In the genomic region with DNA sequence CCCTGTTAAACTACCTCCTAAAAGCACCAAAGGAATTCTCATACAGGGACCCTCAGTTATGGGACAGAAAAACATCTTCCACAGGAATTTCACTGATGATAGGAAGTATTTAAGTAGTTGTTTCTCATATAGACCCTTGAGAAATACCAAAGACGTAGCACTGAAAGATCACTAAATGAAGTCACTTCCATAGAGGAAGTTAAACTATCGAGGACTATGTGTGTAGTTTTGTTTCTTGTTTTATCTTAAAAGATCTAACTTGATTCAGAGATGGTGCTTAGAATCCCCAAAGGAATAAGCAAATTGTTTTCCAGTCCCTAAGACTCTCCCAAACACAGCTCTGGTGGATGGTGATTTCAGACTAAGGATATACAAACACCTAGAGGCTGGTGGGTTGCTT, we compare ENCODE assay signal across 11 cellular contexts.
A peak's percentile ranks its signal among the peaks of the same experiment; 100 is the strongest.
DNase-seq lines count a peak whose midpoint lies in the region; ATAC-seq and TF ChIP-seq lines count a peak whose summit lies in the region.
"Had no signal": no experiment of that assay in that cellular context is flagged by ENCODE, and none has a peak within 500 bp of the region (broad histone marks: within the 10 kb centered on the region; RNA-seq: fewer than 3 reads in every experiment).

No MANE protein-coding gene starts in this region.

- DNase-seq in stimulated activated naive CD8-positive, alpha-beta T cell treated with anti-CD3 and anti-CD28 coated beads, Interleukin-15, Interleukin-2, amounts not matched to agents 100 U/mL and 50 U/mL, for 24 hours = no peak
- DNase-seq in vagina (ENCODE audit: extremely low spot score in 2 of 2) (no peak), NCI-H524 (lab: John Stamatoyannopoulos, UW) (no peak), dedifferentiated amniotic fluid mesenchymal stem cell (ENCODE audit: extremely low spot score) (no peak), NCI-H146 (lab: John Stamatoyannopoulos, UW) (no peak)
- DNase-seq: GM23248, NCI-H1694 treated with DMSO at 0.1 percent for 48 hours had no signal

- TF ChIP-seq POLR2A in vagina (IDR thresholded peaks at IDR 0.05) = no peak

- peaks cover 5% of the 10 kb centered on the region for H3K9me3 Mint-ChIP-seq in stimulated activated naive CD8-positive, alpha-beta T cell treated with anti-CD3 and anti-CD28 coated beads, Interleukin-15, Interleukin-2, amounts not matched to agents 100 ng/mL and 50 ng/mL, for 24 hours
- no peaks in the 10 kb centered on the region for H3K9me3 Mint-ChIP-seq in activated T-helper 17 cell treated with anti-CD3 and anti-CD28 coated beads, Interleukin-2, amount 50 U/mL, for 72 hours

- peak overlapping the region; percentile 76 for H3K4me3 Mint-ChIP-seq in stimulated activated naive CD8-positive, alpha-beta T cell treated with anti-CD3 and anti-CD28 coated beads, Interleukin-15, Interleukin-2, amounts not matched to agents 100 ng/mL and 50 ng/mL, for 24 hours
- peak overlapping the region; percentile 81 for H3K4me3 Mint-ChIP-seq in activated T-helper 17 cell treated with anti-CD3 and anti-CD28 coated beads, Interleukin-2, amount 50 U/mL, for 72 hours

- no peak for TF ChIP-seq CTCF in vagina (IDR thresholded peaks at IDR 0.05)

- ATAC-seq in stimulated activated naive CD8-positive, alpha-beta T cell treated with anti-CD3 and anti-CD28 coated beads, Interleukin-15, Interleukin-2, amounts not matched to agents 100 U/mL and 50 U/mL, for 24 hours = no peak
- ATAC-seq in HG02973 (IDR thresholded peaks at IDR 0.05; ENCODE audit: unreplicated experiment) = peak; percentile 29
- peak; percentile 20 for ATAC-seq in activated T-helper 17 cell treated with anti-CD3 and anti-CD28 coated beads, Interleukin-2, amount 50 U/mL, for 72 hours (replicated peaks)

- no peaks in the 10 kb centered on the region for H3K27me3 ChIP-seq in vagina

- peaks cover 95% of the 10 kb centered on the region for H3K4me1 Mint-ChIP-seq in stimulated activated naive CD8-positive, alpha-beta T cell treated with anti-CD3 and anti-CD28 coated beads, Interleukin-15, Interleukin-2, amounts not matched to agents 100 ng/mL and 50 ng/mL, for 24 hours (ENCODE audit: low read depth)
- peaks cover 62% of the 10 kb centered on the region for H3K4me1 Mint-ChIP-seq in activated T-helper 17 cell treated with anti-CD3 and anti-CD28 coated beads, Interleukin-2, amount 50 U/mL, for 72 hours

- H3K9me3 ChIP-seq in vagina = no peaks in the 10 kb centered on the region

- peaks cover 0 to 4% of the 10 kb centered on the region in 2 donors for H3K36me3 ChIP-seq in vagina

- no peak overlapping the region for H3K4me3 ChIP-seq in vagina
- H3K4me3 ChIP-seq: GM23248 had no signal

- peaks cover 16% of the 10 kb centered on the region for H3K36me3 Mint-ChIP-seq in stimulated activated naive CD8-positive, alpha-beta T cell treated with anti-CD3 and anti-CD28 coated beads, Interleukin-15, Interleukin-2, amounts not matched to agents 100 ng/mL and 50 ng/mL, for 24 hours (ENCODE audit: low read depth)
- H3K36me3 Mint-ChIP-seq in activated T-helper 17 cell treated with anti-CD3 and anti-CD28 coated beads, Interleukin-2, amount 50 U/mL, for 72 hours (ENCODE audit: low read depth) = peaks cover 23% of the 10 kb centered on the region
- H3K36me3 Mint-ChIP-seq: CD14-positive monocyte had no signal

- H3K27ac ChIP-seq in vagina = peak overlapping the region; percentile 43
- H3K27ac ChIP-seq: GM23248 had no signal

- peak overlapping the region; percentile 92 for H3K27ac Mint-ChIP-seq in stimulated activated naive CD8-positive, alpha-beta T cell treated with anti-CD3 and anti-CD28 coated beads, Interleukin-15, Interleukin-2, amounts not matched to agents 100 ng/mL and 50 ng/mL, for 24 hours
- H3K27ac Mint-ChIP-seq in activated T-helper 17 cell treated with anti-CD3 and anti-CD28 coated beads, Interleukin-2, amount 50 U/mL, for 72 hours = peak overlapping the region; percentile 96

- intact Hi-C loops in vagina (cut with DNase I) = no loop called here

- H3K4me1 ChIP-seq in vagina = peaks cover 25% of the 10 kb centered on the region

- H3K27me3 Mint-ChIP-seq in stimulated activated naive CD8-positive, alpha-beta T cell treated with anti-CD3 and anti-CD28 coated beads, Interleukin-15, Interleukin-2, amounts not matched to agents 100 ng/mL and 50 ng/mL, for 24 hours = no peaks in the 10 kb centered on the region
- no peaks in the 10 kb centered on the region for H3K27me3 Mint-ChIP-seq in activated T-helper 17 cell treated with anti-CD3 and anti-CD28 coated beads, Interleukin-2, amount 50 U/mL, for 72 hours
